Comparison of ENCODE assay signal across 1 cellular context in the genomic region with DNA sequence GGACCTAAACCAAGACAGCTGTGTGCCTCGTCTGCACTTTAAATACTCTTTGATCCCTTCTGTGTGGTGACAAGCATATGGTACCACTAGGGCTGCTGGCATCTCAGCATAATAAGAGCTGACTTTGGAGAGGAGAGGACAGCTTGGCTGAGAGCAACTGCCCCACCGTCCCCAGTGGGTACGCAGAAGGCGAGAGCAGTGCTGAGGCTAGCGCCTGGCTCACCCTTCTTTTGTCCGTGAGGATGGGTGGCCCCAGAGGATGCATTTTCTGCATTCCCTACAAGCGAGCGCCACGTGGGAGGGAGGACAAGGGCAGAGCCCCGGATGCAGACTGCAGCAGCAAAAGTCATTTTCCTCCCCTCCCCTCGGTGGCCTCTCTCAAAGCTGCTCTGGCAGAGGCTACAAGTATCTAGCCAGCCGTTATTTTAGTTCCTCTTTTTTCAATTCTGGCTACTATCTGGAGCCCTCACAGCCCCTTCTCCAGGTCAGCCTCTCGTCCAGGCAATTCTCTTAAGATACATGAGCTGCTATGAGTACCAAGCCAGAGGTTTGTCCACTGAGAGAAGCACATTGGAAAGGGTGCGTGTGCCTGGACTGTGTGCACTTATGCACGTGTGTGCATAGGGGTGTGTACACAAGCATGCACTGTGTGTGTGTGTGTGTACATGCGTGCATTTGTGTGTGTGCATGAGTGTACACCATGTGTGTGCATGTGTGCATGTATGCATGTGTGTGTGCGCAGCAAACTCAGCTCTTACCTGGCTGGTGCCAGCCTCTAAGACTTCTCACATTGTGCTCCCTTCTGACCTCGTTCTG.
TF ChIP-seq lines count a peak whose summit lies in the region.

No MANE protein-coding gene starts in this region.

TF ChIP-seq in K562, 482 proteins besides CTCF, POLR2A, EP300 and RAD21 (continued from another document and continues in another):
- TF ChIP-seq, protein P1, sequence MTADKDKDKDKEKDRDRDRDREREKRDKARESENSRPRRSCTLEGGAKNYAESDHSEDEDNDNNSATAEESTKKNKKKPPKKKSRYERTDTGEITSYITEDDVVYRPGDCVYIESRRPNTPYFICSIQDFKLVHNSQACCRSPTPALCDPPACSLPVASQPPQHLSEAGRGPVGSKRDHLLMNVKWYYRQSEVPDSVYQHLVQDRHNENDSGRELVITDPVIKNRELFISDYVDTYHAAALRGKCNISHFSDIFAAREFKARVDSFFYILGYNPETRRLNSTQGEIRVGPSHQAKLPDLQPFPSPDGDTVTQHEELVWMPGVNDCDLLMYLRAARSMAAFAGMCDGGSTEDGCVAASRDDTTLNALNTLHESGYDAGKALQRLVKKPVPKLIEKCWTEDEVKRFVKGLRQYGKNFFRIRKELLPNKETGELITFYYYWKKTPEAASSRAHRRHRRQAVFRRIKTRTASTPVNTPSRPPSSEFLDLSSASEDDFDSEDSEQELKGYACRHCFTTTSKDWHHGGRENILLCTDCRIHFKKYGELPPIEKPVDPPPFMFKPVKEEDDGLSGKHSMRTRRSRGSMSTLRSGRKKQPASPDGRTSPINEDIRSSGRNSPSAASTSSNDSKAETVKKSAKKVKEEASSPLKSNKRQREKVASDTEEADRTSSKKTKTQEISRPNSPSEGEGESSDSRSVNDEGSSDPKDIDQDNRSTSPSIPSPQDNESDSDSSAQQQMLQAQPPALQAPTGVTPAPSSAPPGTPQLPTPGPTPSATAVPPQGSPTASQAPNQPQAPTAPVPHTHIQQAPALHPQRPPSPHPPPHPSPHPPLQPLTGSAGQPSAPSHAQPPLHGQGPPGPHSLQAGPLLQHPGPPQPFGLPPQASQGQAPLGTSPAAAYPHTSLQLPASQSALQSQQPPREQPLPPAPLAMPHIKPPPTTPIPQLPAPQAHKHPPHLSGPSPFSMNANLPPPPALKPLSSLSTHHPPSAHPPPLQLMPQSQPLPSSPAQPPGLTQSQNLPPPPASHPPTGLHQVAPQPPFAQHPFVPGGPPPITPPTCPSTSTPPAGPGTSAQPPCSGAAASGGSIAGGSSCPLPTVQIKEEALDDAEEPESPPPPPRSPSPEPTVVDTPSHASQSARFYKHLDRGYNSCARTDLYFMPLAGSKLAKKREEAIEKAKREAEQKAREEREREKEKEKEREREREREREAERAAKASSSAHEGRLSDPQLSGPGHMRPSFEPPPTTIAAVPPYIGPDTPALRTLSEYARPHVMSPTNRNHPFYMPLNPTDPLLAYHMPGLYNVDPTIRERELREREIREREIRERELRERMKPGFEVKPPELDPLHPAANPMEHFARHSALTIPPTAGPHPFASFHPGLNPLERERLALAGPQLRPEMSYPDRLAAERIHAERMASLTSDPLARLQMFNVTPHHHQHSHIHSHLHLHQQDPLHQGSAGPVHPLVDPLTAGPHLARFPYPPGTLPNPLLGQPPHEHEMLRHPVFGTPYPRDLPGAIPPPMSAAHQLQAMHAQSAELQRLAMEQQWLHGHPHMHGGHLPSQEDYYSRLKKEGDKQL (CRISPR knock-in tag; IDR thresholded peaks at IDR 0.05; ENCODE audit: borderline replicate concordance) = no peak
- TF ChIP-seq XRCC4 (IDR thresholded peaks at IDR 0.05; ENCODE audit: extremely low read depth, insufficient read depth, insufficient read length) (no peak), JUND (IDR thresholded peaks at IDR 0.05; ENCODE audit: borderline replicate concordance, low read depth, low read length) (no peak), JUND (tag; IDR thresholded peaks at IDR 0.05; ENCODE audit: borderline replicate concordance, low read depth, low read length) (peak; percentile 23; the same call in 1 of the 3 replicates), MAZ (CRISPR knock-in tag; conservative IDR thresholded peaks at IDR 0.05 in 1 of 2, IDR thresholded peaks at IDR 0.05 in 1 of 2) (no peak), HCFC1 (IDR thresholded peaks at IDR 0.05; ENCODE audit: low read depth, low read length) (no peak), CXXC5 (CRISPR knock-in tag; IDR thresholded peaks at IDR 0.05) (no peak), NFE2 (IDR thresholded peaks at IDR 0.05; ENCODE audit: low read depth) (no peak), BCL6 (CRISPR knock-in tag; IDR thresholded peaks at IDR 0.05) (no peak), EP400 (IDR thresholded peaks at IDR 0.05) (peak; percentile 30; the same call in 1 of the 2 replicates), CBFA2T2 (conservative IDR thresholded peaks at IDR 0.05) (no peak; the same call in 1 of the 2 replicates), ZBTB17 (CRISPR knock-in tag; IDR thresholded peaks at IDR 0.05) (no peak), ZNF121 (CRISPR knock-in tag; conservative IDR thresholded peaks at IDR 0.05) (no peak), DPF2 (IDR thresholded peaks at IDR 0.05) (no peak), KLF16 (IDR thresholded peaks at IDR 0.05) (no peak), RUNX1 (IDR thresholded peaks at IDR 0.05; ENCODE audit: low read depth) (no peak), RBBP5 (IDR thresholded peaks at IDR 0.05; ENCODE audit: borderline replicate concordance, insufficient read depth, low read length, poor library complexity, severe bottlenecking) (no peak), ARNT (IDR thresholded peaks at IDR 0.05) (no peak), PTRF (tag; IDR thresholded peaks at IDR 0.05) (no peak), ZFX (CRISPR knock-in tag; IDR thresholded peaks at IDR 0.05) (0 out of 2 replicates have a peak, but pooled peaks have one; percentile 24), TOE1 (IDR thresholded peaks at IDR 0.05; ENCODE audit: borderline replicate concordance) (no peak), TOE1 (CRISPR knock-in tag; IDR thresholded peaks at IDR 0.05; ENCODE audit: borderline replicate concordance, low read depth) (no peak), CREM (IDR thresholded peaks at IDR 0.05; ENCODE audit: low read depth) (no peak), MEF2D (tag; conservative IDR thresholded peaks at IDR 0.05; ENCODE audit: low read depth) (0 out of 2 replicates have a peak, but pooled peaks have one; percentile 16), PCBP1 (IDR thresholded peaks at IDR 0.05; ENCODE audit: low read depth, low read length, poor library complexity, severe bottlenecking) (no peak), PRMT5 (CRISPR knock-in tag; IDR thresholded peaks at IDR 0.05) (no peak), NFE2L1 (tag; IDR thresholded peaks at IDR 0.05; ENCODE audit: borderline replicate concordance, low read depth) (no peak), ARID1B (IDR thresholded peaks at IDR 0.05) (peak; percentile 25)
- TF ChIP-seq, protein P2, sequence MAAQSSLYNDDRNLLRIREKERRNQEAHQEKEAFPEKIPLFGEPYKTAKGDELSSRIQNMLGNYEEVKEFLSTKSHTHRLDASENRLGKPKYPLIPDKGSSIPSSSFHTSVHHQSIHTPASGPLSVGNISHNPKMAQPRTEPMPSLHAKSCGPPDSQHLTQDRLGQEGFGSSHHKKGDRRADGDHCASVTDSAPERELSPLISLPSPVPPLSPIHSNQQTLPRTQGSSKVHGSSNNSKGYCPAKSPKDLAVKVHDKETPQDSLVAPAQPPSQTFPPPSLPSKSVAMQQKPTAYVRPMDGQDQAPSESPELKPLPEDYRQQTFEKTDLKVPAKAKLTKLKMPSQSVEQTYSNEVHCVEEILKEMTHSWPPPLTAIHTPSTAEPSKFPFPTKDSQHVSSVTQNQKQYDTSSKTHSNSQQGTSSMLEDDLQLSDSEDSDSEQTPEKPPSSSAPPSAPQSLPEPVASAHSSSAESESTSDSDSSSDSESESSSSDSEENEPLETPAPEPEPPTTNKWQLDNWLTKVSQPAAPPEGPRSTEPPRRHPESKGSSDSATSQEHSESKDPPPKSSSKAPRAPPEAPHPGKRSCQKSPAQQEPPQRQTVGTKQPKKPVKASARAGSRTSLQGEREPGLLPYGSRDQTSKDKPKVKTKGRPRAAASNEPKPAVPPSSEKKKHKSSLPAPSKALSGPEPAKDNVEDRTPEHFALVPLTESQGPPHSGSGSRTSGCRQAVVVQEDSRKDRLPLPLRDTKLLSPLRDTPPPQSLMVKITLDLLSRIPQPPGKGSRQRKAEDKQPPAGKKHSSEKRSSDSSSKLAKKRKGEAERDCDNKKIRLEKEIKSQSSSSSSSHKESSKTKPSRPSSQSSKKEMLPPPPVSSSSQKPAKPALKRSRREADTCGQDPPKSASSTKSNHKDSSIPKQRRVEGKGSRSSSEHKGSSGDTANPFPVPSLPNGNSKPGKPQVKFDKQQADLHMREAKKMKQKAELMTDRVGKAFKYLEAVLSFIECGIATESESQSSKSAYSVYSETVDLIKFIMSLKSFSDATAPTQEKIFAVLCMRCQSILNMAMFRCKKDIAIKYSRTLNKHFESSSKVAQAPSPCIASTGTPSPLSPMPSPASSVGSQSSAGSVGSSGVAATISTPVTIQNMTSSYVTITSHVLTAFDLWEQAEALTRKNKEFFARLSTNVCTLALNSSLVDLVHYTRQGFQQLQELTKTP (IDR thresholded peaks at IDR 0.05; ENCODE audit: low read depth in 1 of 2, partially characterized antibody in 2 of 2) = peak in 1 of 2 experiments; percentile 73
- TF ChIP-seq, protein P3, sequence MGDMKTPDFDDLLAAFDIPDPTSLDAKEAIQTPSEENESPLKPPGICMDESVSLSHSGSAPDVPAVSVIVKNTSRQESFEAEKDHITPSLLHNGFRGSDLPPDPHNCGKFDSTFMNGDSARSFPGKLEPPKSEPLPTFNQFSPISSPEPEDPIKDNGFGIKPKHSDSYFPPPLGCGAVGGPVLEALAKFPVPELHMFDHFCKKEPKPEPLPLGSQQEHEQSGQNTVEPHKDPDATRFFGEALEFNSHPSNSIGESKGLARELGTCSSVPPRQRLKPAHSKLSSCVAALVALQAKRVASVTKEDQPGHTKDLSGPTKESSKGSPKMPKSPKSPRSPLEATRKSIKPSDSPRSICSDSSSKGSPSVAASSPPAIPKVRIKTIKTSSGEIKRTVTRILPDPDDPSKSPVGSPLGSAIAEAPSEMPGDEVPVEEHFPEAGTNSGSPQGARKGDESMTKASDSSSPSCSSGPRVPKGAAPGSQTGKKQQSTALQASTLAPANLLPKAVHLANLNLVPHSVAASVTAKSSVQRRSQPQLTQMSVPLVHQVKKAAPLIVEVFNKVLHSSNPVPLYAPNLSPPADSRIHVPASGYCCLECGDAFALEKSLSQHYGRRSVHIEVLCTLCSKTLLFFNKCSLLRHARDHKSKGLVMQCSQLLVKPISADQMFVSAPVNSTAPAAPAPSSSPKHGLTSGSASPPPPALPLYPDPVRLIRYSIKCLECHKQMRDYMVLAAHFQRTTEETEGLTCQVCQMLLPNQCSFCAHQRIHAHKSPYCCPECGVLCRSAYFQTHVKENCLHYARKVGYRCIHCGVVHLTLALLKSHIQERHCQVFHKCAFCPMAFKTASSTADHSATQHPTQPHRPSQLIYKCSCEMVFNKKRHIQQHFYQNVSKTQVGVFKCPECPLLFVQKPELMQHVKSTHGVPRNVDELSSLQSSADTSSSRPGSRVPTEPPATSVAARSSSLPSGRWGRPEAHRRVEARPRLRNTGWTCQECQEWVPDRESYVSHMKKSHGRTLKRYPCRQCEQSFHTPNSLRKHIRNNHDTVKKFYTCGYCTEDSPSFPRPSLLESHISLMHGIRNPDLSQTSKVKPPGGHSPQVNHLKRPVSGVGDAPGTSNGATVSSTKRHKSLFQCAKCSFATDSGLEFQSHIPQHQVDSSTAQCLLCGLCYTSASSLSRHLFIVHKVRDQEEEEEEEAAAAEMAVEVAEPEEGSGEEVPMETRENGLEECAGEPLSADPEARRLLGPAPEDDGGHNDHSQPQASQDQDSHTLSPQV (IDR thresholded peaks at IDR 0.05) = peak; percentile 70; the same call in 1 of the 2 replicates
- TF ChIP-seq, protein P4, sequence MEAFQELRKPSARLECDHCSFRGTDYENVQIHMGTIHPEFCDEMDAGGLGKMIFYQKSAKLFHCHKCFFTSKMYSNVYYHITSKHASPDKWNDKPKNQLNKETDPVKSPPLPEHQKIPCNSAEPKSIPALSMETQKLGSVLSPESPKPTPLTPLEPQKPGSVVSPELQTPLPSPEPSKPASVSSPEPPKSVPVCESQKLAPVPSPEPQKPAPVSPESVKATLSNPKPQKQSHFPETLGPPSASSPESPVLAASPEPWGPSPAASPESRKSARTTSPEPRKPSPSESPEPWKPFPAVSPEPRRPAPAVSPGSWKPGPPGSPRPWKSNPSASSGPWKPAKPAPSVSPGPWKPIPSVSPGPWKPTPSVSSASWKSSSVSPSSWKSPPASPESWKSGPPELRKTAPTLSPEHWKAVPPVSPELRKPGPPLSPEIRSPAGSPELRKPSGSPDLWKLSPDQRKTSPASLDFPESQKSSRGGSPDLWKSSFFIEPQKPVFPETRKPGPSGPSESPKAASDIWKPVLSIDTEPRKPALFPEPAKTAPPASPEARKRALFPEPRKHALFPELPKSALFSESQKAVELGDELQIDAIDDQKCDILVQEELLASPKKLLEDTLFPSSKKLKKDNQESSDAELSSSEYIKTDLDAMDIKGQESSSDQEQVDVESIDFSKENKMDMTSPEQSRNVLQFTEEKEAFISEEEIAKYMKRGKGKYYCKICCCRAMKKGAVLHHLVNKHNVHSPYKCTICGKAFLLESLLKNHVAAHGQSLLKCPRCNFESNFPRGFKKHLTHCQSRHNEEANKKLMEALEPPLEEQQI (IDR thresholded peaks at IDR 0.05) = no peak
- TF ChIP-seq, protein P5, sequence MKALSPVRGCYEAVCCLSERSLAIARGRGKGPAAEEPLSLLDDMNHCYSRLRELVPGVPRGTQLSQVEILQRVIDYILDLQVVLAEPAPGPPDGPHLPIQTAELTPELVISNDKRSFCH (CRISPR knock-in tag; IDR thresholded peaks at IDR 0.05) = no peak
- TF ChIP-seq, protein P5 (tag; IDR thresholded peaks at IDR 0.05) = no peak
- TF ChIP-seq, protein P6, sequence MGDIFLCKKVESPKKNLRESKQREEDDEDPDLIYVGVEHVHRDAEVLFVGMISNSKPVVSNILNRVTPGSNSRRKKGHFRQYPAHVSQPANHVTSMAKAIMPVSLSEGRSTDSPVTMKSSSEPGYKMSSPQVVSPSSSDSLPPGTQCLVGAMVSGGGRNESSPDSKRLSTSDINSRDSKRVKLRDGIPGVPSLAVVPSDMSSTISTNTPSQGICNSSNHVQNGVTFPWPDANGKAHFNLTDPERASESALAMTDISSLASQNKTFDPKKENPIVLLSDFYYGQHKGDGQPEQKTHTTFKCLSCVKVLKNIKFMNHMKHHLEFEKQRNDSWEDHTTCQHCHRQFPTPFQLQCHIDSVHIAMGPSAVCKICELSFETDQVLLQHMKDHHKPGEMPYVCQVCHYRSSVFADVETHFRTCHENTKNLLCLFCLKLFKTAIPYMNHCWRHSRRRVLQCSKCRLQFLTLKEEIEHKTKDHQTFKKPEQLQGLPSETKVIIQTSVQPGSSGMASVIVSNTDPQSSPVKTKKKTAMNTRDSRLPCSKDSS (IDR thresholded peaks at IDR 0.05; ENCODE audit: low read depth, partially characterized antibody) = no peak
- TF ChIP-seq, protein P7, sequence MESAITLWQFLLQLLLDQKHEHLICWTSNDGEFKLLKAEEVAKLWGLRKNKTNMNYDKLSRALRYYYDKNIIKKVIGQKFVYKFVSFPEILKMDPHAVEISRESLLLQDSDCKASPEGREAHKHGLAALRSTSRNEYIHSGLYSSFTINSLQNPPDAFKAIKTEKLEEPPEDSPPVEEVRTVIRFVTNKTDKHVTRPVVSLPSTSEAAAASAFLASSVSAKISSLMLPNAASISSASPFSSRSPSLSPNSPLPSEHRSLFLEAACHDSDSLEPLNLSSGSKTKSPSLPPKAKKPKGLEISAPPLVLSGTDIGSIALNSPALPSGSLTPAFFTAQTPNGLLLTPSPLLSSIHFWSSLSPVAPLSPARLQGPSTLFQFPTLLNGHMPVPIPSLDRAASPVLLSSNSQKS (CRISPR knock-in tag; IDR thresholded peaks at IDR 0.05) = no peak
- TF ChIP-seq, protein P8, sequence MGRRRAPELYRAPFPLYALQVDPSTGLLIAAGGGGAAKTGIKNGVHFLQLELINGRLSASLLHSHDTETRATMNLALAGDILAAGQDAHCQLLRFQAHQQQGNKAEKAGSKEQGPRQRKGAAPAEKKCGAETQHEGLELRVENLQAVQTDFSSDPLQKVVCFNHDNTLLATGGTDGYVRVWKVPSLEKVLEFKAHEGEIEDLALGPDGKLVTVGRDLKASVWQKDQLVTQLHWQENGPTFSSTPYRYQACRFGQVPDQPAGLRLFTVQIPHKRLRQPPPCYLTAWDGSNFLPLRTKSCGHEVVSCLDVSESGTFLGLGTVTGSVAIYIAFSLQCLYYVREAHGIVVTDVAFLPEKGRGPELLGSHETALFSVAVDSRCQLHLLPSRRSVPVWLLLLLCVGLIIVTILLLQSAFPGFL (CRISPR knock-in tag; IDR thresholded peaks at IDR 0.05) = no peak
